22 cellular contexts compared by ENCODE assay signal in the genomic region with DNA sequence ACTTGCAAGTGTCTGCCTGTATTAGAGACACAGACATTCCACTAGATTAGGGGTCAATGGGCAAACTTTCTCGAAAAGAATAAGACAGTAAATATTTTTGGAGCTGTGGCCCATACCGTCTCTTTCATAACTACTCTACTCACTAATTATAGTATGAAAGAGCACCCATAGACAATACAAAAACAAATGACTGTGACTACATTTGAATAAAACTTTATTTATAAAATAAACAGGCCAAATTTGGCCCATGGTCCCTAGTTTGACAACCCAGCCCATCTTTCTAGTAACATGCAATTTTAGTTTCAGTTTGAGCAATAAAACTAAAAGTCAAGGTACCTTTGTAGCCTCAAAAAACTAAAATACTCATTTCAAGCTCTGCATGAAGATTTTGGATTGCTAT.
"Had no signal": no experiment of that assay in that cellular context is flagged by ENCODE, and none has a peak within 500 bp of the region (broad histone marks: within the 10 kb centered on the region; RNA-seq: fewer than 3 reads in every experiment).

No MANE protein-coding gene starts in this region.

- H3K36me3 Mint-ChIP-seq: activated CD8-positive, alpha-beta memory T cell treated with anti-CD3 and anti-CD28 coated beads, Interleukin-2, amount 10 ng/mL, durations not matched to agents 7 days and 5 days; activated naive CD4-positive, alpha-beta T cell treated with anti-CD3 and anti-CD28 coated beads, Interleukin-2, amount 50 U/mL, for 72 hours; naive thymus-derived CD4-positive, alpha-beta T cell had no signal

- H3K27me3 ChIP-seq: esophagus squamous epithelium, gastroesophageal sphincter, heart left ventricle, neural progenitor cell, spleen had no signal

- H3K4me1 Mint-ChIP-seq: activated CD8-positive, alpha-beta memory T cell treated with anti-CD3 and anti-CD28 coated beads, Interleukin-2, amount 10 ng/mL, durations not matched to agents 7 days and 5 days had no signal

- H3K4me1 ChIP-seq: heart left ventricle, neural progenitor cell, spleen had no signal

- H3K9me3 ChIP-seq: esophagus squamous epithelium, gastroesophageal sphincter, heart left ventricle, spleen had no signal

- H3K9ac ChIP-seq: neural progenitor cell had no signal

- H2AFZ ChIP-seq: neural progenitor cell had no signal

- H3K27me3 Mint-ChIP-seq: activated CD8-positive, alpha-beta memory T cell treated with anti-CD3 and anti-CD28 coated beads, Interleukin-2, amount 10 ng/mL, durations not matched to agents 7 days and 5 days; brain; progenitor cell of endocrine pancreas had no signal

- H3K27ac Mint-ChIP-seq: activated CD4-positive, alpha-beta T cell treated with anti-CD3 and anti-CD28 coated beads, Interleukin-2, amount 10 ng/mL, durations not matched to agents 7 days and 5 days; activated CD8-positive, alpha-beta memory T cell treated with anti-CD3 and anti-CD28 coated beads, Interleukin-2, amount 10 ng/mL, durations not matched to agents 7 days and 5 days; activated CD8-positive, alpha-beta T cell treated with anti-CD3 and anti-CD28 coated beads for 36 hours; activated naive CD4-positive, alpha-beta T cell treated with anti-CD3 and anti-CD28 coated beads, Interleukin-2, amount 50 U/mL, for 72 hours; brain; naive thymus-derived CD4-positive, alpha-beta T cell; neural progenitor cell had no signal

- H3K4me3 ChIP-seq: esophagus squamous epithelium, gastroesophageal sphincter, heart left ventricle, neural progenitor cell, spleen had no signal

- H3K27ac ChIP-seq: gastroesophageal sphincter, heart left ventricle, neural progenitor cell, spleen had no signal

- DNase-seq: activated CD4-positive, alpha-beta T cell treated with anti-CD3 and anti-CD28 coated beads, Interleukin-2, amount 10 ng/mL, durations not matched to agents 7 days and 5 days; activated CD8-positive, alpha-beta memory T cell treated with anti-CD3 and anti-CD28 coated beads, Interleukin-2, amount 10 ng/mL, durations not matched to agents 7 days and 5 days; activated CD8-positive, alpha-beta T cell treated with anti-CD3 and anti-CD28 coated beads for 36 hours; aorta; caudate nucleus; effector CD8-positive, alpha-beta T cell; esophagus squamous epithelium; heart left ventricle; islet precursor cell; left colon; mesenchymal stem cell; naive thymus-derived CD4-positive, alpha-beta T cell; retina; spleen; stimulated activated CD4-positive, alpha-beta T cell treated with anti-CD3 and anti-CD28 coated beads, Interleukin-4, amount 100 ng/mL, for 1 hour; stimulated activated naive CD4-positive, alpha-beta T cell treated with Interleukin-2 at 50 U/mL for 16 hours had no signal

- H3K36me3 ChIP-seq: neural progenitor cell, spleen had no signal

- H3K9me3 Mint-ChIP-seq: activated CD4-positive, alpha-beta T cell treated with anti-CD3 and anti-CD28 coated beads, Interleukin-2, amount 10 ng/mL, durations not matched to agents 7 days and 5 days; activated CD8-positive, alpha-beta T cell treated with anti-CD3 and anti-CD28 coated beads for 36 hours; activated naive CD4-positive, alpha-beta T cell treated with anti-CD3 and anti-CD28 coated beads, Interleukin-2, amount 50 U/mL, for 72 hours had no signal

- ATAC-seq: activated CD4-positive, CD25-positive, alpha-beta regulatory T cell treated with anti-CD3 and anti-CD28 coated beads, Interleukin-2, amount 50 U/mL, for 24 hours; activated CD8-positive, alpha-beta memory T cell treated with anti-CD3 and anti-CD28 coated beads, Interleukin-2, amount 10 ng/mL, durations not matched to agents 7 days and 5 days; activated CD8-positive, alpha-beta T cell treated with anti-CD3 and anti-CD28 coated beads for 36 hours; activated naive CD4-positive, alpha-beta T cell treated with anti-CD3 and anti-CD28 coated beads, Interleukin-2, amount 50 U/mL, for 72 hours; gastroesophageal sphincter; heart left ventricle; naive thymus-derived CD4-positive, alpha-beta T cell had no signal

- H3K4me2 ChIP-seq: neural progenitor cell had no signal

- H3K4me3 Mint-ChIP-seq: activated CD4-positive, alpha-beta T cell treated with anti-CD3 and anti-CD28 coated beads, Interleukin-2, amount 10 ng/mL, durations not matched to agents 7 days and 5 days; activated CD8-positive, alpha-beta memory T cell treated with anti-CD3 and anti-CD28 coated beads, Interleukin-2, amount 10 ng/mL, durations not matched to agents 7 days and 5 days; activated CD8-positive, alpha-beta T cell treated with anti-CD3 and anti-CD28 coated beads for 36 hours; brain; naive thymus-derived CD4-positive, alpha-beta T cell; neural progenitor cell had no signal
